1 cellular context compared by ENCODE assay signal in genomic region chr17:15048933-15049539, GRCh38.
TF ChIP-seq lines count a peak whose summit lies in the region.

No MANE protein-coding gene starts in this region.

TF ChIP-seq in GM23338, 12 proteins besides CTCF, POLR2A, EP300 and RAD21 (continued from another document):
- TF ChIP-seq ZNF462 (CRISPR knock-in tag; IDR thresholded peaks at IDR 0.05) (no peak), STAT1 (IDR thresholded peaks at IDR 0.05; ENCODE audit: unreplicated experiment) (no peak)
